In the genomic region with DNA sequence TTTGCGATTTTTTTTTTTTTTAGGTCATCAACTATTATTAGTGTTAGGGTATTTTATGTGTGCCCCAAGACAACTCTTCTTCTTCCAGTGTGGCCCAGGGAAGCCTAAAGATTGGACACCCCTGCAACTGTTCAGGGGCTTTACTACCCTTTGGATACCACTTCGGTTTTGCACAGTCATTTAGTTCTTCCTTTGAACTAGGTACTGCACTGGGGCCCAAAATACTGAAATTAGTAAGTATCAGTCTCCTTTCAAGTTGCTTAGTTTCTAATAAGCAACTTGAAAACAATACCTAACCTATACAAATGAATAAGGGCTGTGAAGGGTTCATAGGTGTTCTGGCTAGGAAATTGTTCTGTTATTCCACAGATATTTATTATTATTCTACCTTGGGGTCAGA, we compare ENCODE assay signal across 13 cellular contexts. TPM values are rescaled to one million over a fixed set of nuclear protein-coding genes. Genes with fewer than 3 reads are reported as not detected.
DNase-seq lines count a peak whose midpoint lies in the region; ATAC-seq and TF ChIP-seq lines count a peak whose summit lies in the region.
"Had no signal": no experiment of that assay in that cellular context is flagged by ENCODE, and none has a peak within 500 bp of the region (broad histone marks: within the 10 kb centered on the region; RNA-seq: fewer than 3 reads in every experiment).

No MANE protein-coding gene starts in this region.

- H3K27me3 Mint-ChIP-seq in activated naive CD8-positive, alpha-beta T cell treated with anti-CD3 and anti-CD28 coated beads, Interleukin-2, amount 50 U/mL, for 24 hours = no peaks in the 10 kb centered on the region
- H3K27me3 Mint-ChIP-seq in activated naive CD8-positive, alpha-beta T cell treated with anti-CD3 and anti-CD28 coated beads for 36 hours = no peaks in the 10 kb centered on the region
- no peaks in the 10 kb centered on the region for H3K27me3 Mint-ChIP-seq in stimulated activated naive CD8-positive, alpha-beta T cell treated with anti-CD3 and anti-CD28 coated beads, Interleukin-15, amount 100 ng/mL, for 72 hours
- no peaks in the 10 kb centered on the region for H3K27me3 Mint-ChIP-seq in CD8-positive, alpha-beta T cell (ENCODE audit: low read depth)

- no peaks in the 10 kb centered on the region for H3K9me3 ChIP-seq in CD8-positive, alpha-beta T cell (ENCODE audit: low read length)

- no peaks in the 10 kb centered on the region for H3K27me3 ChIP-seq in CD8-positive, alpha-beta T cell (ENCODE audit: insufficient read depth, low read length)

- no peak for DNase-seq in activated naive CD8-positive, alpha-beta T cell treated with anti-CD3 and anti-CD28 coated beads, Interleukin-2, amount 50 U/mL, for 24 hours
- no peak for DNase-seq in activated naive CD8-positive, alpha-beta T cell treated with anti-CD3 and anti-CD28 coated beads for 36 hours
- DNase-seq in stimulated activated naive CD8-positive, alpha-beta T cell treated with anti-CD3 and anti-CD28 coated beads, Interleukin-15, amount 100 ng/mL, for 72 hours = no peak
- DNase-seq in CD8-positive, alpha-beta T cell = no peak
- DNase-seq in Ammon's horn (ENCODE audit: low spot score) = no peak
- DNase-seq in activated CD4-positive, alpha-beta T cell treated with anti-CD3 and anti-CD28 coated beads, Interleukin-2, amount 50 U/mL, for 1 hour = no peak
- DNase-seq: activated CD4-positive, alpha-beta T cell treated with anti-CD3 and anti-CD28 coated beads, Interleukin-2, amount 50 U/mL, for 48 hours; DMS153; GOT3; NCI-H446 treated with DMSO at 0.1 percent for 48 hours; small intestine had no signal

- intact Hi-C loops in CD8-positive, alpha-beta T cell (cut with DNase I, micrococcal nuclease) = loop anchor here in 1 of 2 experiments (10.0 kb wide), 1 partner anchor 291 kb away; no protein-coding TSS in a partner anchor

- no peak overlapping the region for H3K27ac ChIP-seq in CD8-positive, alpha-beta T cell (ENCODE audit: low read depth, low read length)

- peaks cover 3% of the 10 kb centered on the region for H3K4me1 Mint-ChIP-seq in activated naive CD8-positive, alpha-beta T cell treated with anti-CD3 and anti-CD28 coated beads, Interleukin-2, amount 50 U/mL, for 24 hours
- H3K4me1 Mint-ChIP-seq in activated naive CD8-positive, alpha-beta T cell treated with anti-CD3 and anti-CD28 coated beads for 36 hours = peaks cover 5% of the 10 kb centered on the region
- peaks cover 12% of the 10 kb centered on the region for H3K4me1 Mint-ChIP-seq in stimulated activated naive CD8-positive, alpha-beta T cell treated with anti-CD3 and anti-CD28 coated beads, Interleukin-15, amount 100 ng/mL, for 72 hours
- no peaks in the 10 kb centered on the region for H3K4me1 Mint-ChIP-seq in CD8-positive, alpha-beta T cell (ENCODE audit: low read depth)

- no peaks in the 10 kb centered on the region for H3K9me3 Mint-ChIP-seq in activated naive CD8-positive, alpha-beta T cell treated with anti-CD3 and anti-CD28 coated beads, Interleukin-2, amount 50 U/mL, for 24 hours
- no peaks in the 10 kb centered on the region for H3K9me3 Mint-ChIP-seq in activated naive CD8-positive, alpha-beta T cell treated with anti-CD3 and anti-CD28 coated beads for 36 hours
- no peaks in the 10 kb centered on the region for H3K9me3 Mint-ChIP-seq in stimulated activated naive CD8-positive, alpha-beta T cell treated with anti-CD3 and anti-CD28 coated beads, Interleukin-15, amount 100 ng/mL, for 72 hours
- no peaks in the 10 kb centered on the region for H3K9me3 Mint-ChIP-seq in CD8-positive, alpha-beta T cell

- no peaks in the 10 kb centered on the region for H3K36me3 ChIP-seq in CD8-positive, alpha-beta T cell (ENCODE audit: insufficient read depth, low read length)

- CTCF ChIA-PET in CD8-positive, alpha-beta T cell (lab: Charles Lee) = interaction anchor here (1.1 kb wide), 1 partner anchor 30 kb away, joined by 3 read pairs; no protein-coding TSS in a partner anchor

- no peak overlapping the region for H3K4me3 Mint-ChIP-seq in activated naive CD8-positive, alpha-beta T cell treated with anti-CD3 and anti-CD28 coated beads, Interleukin-2, amount 50 U/mL, for 24 hours
- H3K4me3 Mint-ChIP-seq in activated naive CD8-positive, alpha-beta T cell treated with anti-CD3 and anti-CD28 coated beads for 36 hours = no peak overlapping the region
- H3K4me3 Mint-ChIP-seq in stimulated activated naive CD8-positive, alpha-beta T cell treated with anti-CD3 and anti-CD28 coated beads, Interleukin-15, amount 100 ng/mL, for 72 hours = no peak overlapping the region
- no peak overlapping the region for H3K4me3 Mint-ChIP-seq in CD8-positive, alpha-beta T cell

- no peaks in the 10 kb centered on the region for H3K4me1 ChIP-seq in CD8-positive, alpha-beta T cell (ENCODE audit: insufficient read depth, low read length)

- no peak for TF ChIP-seq CTCF in CD8-positive, alpha-beta T cell (IDR thresholded peaks at IDR 0.05)

- POLR2A ChIA-PET in CD8-positive, alpha-beta T cell (lab: Charles Lee) = no interaction called here

- no peak overlapping the region for H3K27ac Mint-ChIP-seq in activated naive CD8-positive, alpha-beta T cell treated with anti-CD3 and anti-CD28 coated beads, Interleukin-2, amount 50 U/mL, for 24 hours
- H3K27ac Mint-ChIP-seq in activated naive CD8-positive, alpha-beta T cell treated with anti-CD3 and anti-CD28 coated beads for 36 hours = no peak overlapping the region
- H3K27ac Mint-ChIP-seq in stimulated activated naive CD8-positive, alpha-beta T cell treated with anti-CD3 and anti-CD28 coated beads, Interleukin-15, amount 100 ng/mL, for 72 hours = no peak overlapping the region
- no peak overlapping the region for H3K27ac Mint-ChIP-seq in CD8-positive, alpha-beta T cell

- peaks cover 6% of the 10 kb centered on the region for H3K36me3 Mint-ChIP-seq in activated naive CD8-positive, alpha-beta T cell treated with anti-CD3 and anti-CD28 coated beads, Interleukin-2, amount 50 U/mL, for 24 hours (ENCODE audit: low read depth)
- H3K36me3 Mint-ChIP-seq in activated naive CD8-positive, alpha-beta T cell treated with anti-CD3 and anti-CD28 coated beads for 36 hours = peaks cover 2% of the 10 kb centered on the region
- H3K36me3 Mint-ChIP-seq in CD8-positive, alpha-beta T cell = peaks cover 38% of the 10 kb centered on the region

- peak; percentile 66 for ATAC-seq in activated naive CD8-positive, alpha-beta T cell treated with anti-CD3 and anti-CD28 coated beads, Interleukin-2, amount 50 U/mL, for 24 hours
- ATAC-seq in GM21723 (IDR thresholded peaks at IDR 0.05; ENCODE audit: unreplicated experiment) = peak; percentile 95
- ATAC-seq in HG03135 (IDR thresholded peaks at IDR 0.05; ENCODE audit: unreplicated experiment) = peak; percentile 97
- ATAC-seq in stimulated activated naive CD8-positive, alpha-beta T cell treated with anti-CD3 and anti-CD28 coated beads, Interleukin-15, amount 100 ng/mL, for 72 hours = peak; percentile 93
- no peak for ATAC-seq in CD8-positive, alpha-beta T cell

- no peak overlapping the region for H3K4me3 ChIP-seq in CD8-positive, alpha-beta T cell (ENCODE audit: low read depth, low read length)

RNA-seq across cellular contexts. Expression of a gene that starts 45.3 kb away (rescaled TPM):
- total RNA-seq in activated naive CD8-positive, alpha-beta T cell treated with anti-CD3 and anti-CD28 coated beads for 36 hours = 10 to 100 TPM; 33.6 to 39.7 TPM
- total RNA-seq in CD8-positive, alpha-beta T cell = 10 to 100 TPM; 15.5 to 16.6 TPM

RNA-seq across cellular contexts. Expression of a gene that starts 45.6 kb away (rescaled TPM):
- 10 to 100 TPM; 27.3 to 33.5 TPM for total RNA-seq in activated naive CD8-positive, alpha-beta T cell treated with anti-CD3 and anti-CD28 coated beads for 36 hours
- 10 to 100 TPM; 20.4 to 26.5 TPM for total RNA-seq in CD8-positive, alpha-beta T cell
